8 cellular contexts compared by ENCODE assay signal in the genomic region with DNA sequence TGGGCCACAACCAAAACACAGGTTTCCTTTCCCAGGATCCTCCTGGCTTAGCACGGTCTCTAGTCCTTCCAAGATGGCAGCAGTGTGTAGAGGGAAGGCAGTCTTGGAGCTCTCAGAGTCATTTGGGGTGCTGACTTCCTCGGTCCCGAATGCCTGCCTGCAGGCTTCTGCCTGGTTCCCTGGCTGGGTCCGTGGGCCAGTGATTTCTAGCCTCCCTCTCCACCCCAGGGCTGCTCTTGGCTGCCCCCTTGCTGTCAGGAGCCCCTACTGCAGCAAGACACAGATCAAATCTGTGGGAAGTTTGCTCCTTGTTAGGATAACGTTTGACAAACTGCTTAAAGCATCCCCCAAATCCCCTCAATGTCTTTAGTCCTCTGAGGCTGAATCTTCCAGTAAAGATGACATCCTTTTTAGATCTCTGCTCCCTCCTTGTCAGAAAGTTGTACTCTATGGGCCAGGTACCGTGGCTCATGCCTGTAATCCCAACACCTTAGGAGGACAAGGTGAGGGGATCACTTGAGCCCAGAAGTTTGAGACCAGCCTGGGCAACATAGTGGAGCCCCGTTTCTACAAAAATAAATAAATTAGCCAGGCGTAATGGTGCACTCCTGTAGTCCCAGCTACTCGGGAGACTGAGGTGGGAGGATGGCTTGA.
DNase-seq lines count a peak whose midpoint lies in the region; ATAC-seq and TF ChIP-seq lines count a peak whose summit lies in the region.

No MANE protein-coding gene starts in this region.

- DNase-seq in COLO829 (ENCODE audit: low spot score) (peak; percentile 27), HT-29 (ENCODE audit: low spot score) (peak; percentile 35), WERI-Rb-1 (peak; percentile 66), cerebellar cortex (ENCODE audit: low spot score) (peak; percentile 27), lung (ENCODE audit: low spot score) (peak; percentile 62), epidermal melanocyte (ENCODE audit: insufficient read length, low spot score) (no peak)
- peak; percentile 75 for DNase-seq in stimulated activated CD8-positive, alpha-beta memory T cell treated with anti-CD3 and anti-CD28 coated beads, Interleukin-4, amount 100 ng/mL, for 48 hours

- no peaks in the 10 kb centered on the region for H3K27me3 ChIP-seq in WERI-Rb-1 (ENCODE audit: insufficient read depth, low read depth, severe bottlenecking)
- no peaks in the 10 kb centered on the region for H3K27me3 ChIP-seq in lung (ENCODE audit: control insufficient read depth, insufficient read depth)

- ATAC-seq in lung (ENCODE audit: insufficient read depth, low FRiP score) (peak; percentile 62), GM21447 (IDR thresholded peaks at IDR 0.05; ENCODE audit: unreplicated experiment) (no peak)

- 37% methylated on average over 9 of the region's 9 CpGs for WGBS in lung, 2 donors

- H3K4me3 ChIP-seq in WERI-Rb-1 (ENCODE audit: low read depth, low read length), result peak overlapping the region; percentile 18; the same call in 1 of the 2 replicates
- no peak overlapping the region for H3K4me3 ChIP-seq in lung

- H3K9me3 ChIP-seq in WERI-Rb-1 (ENCODE audit: severe bottlenecking), result peaks cover 2% of the 10 kb centered on the region
- peaks cover 0 to 2% of the 10 kb centered on the region in 2 donors for H3K9me3 ChIP-seq in lung (ENCODE audit: control insufficient read depth in 2 of 2, insufficient read depth in 1 of 2, low read length in 1 of 2)

- H3K36me3 ChIP-seq in WERI-Rb-1, result no peaks in the 10 kb centered on the region
- H3K36me3 ChIP-seq in lung (ENCODE audit: control insufficient read depth in 2 of 2, insufficient read depth in 2 of 2, low read length in 2 of 2), result no peaks in the 10 kb centered on the region

- TF ChIP-seq CTCF in WERI-Rb-1 (IDR thresholded peaks at IDR 0.05; ENCODE audit: low read depth, low read length), result peak; percentile 95
- TF ChIP-seq CTCF in lung (IDR thresholded peaks at IDR 0.05; ENCODE audit: control extremely low read depth, extremely low read depth), result peak; percentile 55

- no peaks in the 10 kb centered on the region for H3K4me1 ChIP-seq in lung (ENCODE audit: control insufficient read depth in 2 of 2, insufficient read depth in 2 of 2, low read length in 2 of 2)

- no peak overlapping the region for H3K27ac ChIP-seq in WERI-Rb-1
- no peak overlapping the region for H3K27ac ChIP-seq in lung (ENCODE audit: low read depth in 1 of 2, low read length in 1 of 2)
